16 cellular contexts compared by ENCODE assay signal in genomic region chr2:227504700-227505099, GRCh38. TPM values are rescaled to one million over a fixed set of nuclear protein-coding genes. Genes with fewer than 3 reads are reported as not detected.
A peak's percentile ranks its signal among the peaks of the same experiment; 100 is the strongest.
DNase-seq lines count a peak whose midpoint lies in the region; ATAC-seq and TF ChIP-seq lines count a peak whose summit lies in the region.
"Had no signal": no experiment of that assay in that cellular context is flagged by ENCODE, and none has a peak within 500 bp of the region (broad histone marks: within the 10 kb centered on the region; RNA-seq: fewer than 3 reads in every experiment).

No MANE protein-coding gene starts in this region.

- no peaks in the 10 kb centered on the region for H3K36me3 ChIP-seq in tibial artery

- H3K9me3 ChIP-seq in tibial artery, result no peaks in the 10 kb centered on the region

- peaks cover 47% of the 10 kb centered on the region for H3K4me1 Mint-ChIP-seq in activated T-helper 1 cell treated with anti-CD3 and anti-CD28 coated beads, Interleukin-12 subunit alpha, Interleukin-12 subunit beta, Interleukin-2, Interleukin-4 antibody, amounts not matched to agents 30 ng/mL and 10 ng/mL and 1 ng/mL, durations not matched to agents 14 hours and 24 hours and 36 hours (ENCODE audit: low read depth)
- H3K4me1 Mint-ChIP-seq in stimulated activated naive B cell treated with anti-CD40 and anti-IgM and Interleukin-4, amounts not matched to agents 10 μg/mL and 1 μg/mL and 100 μg/mL, for 72 hours, result peaks cover 37 to 70% of the 10 kb centered on the region in 2 donors

- no peaks in the 10 kb centered on the region for H3K27me3 Mint-ChIP-seq in activated T-helper 1 cell treated with anti-CD3 and anti-CD28 coated beads, Interleukin-12 subunit alpha, Interleukin-12 subunit beta, Interleukin-2, Interleukin-4 antibody, amounts not matched to agents 30 ng/mL and 10 ng/mL and 1 ng/mL, durations not matched to agents 14 hours and 24 hours and 36 hours (ENCODE audit: insufficient read depth)
- no peaks in the 10 kb centered on the region for H3K27me3 Mint-ChIP-seq in stimulated activated naive B cell treated with anti-CD40 and anti-IgM and Interleukin-4, amounts not matched to agents 10 μg/mL and 1 μg/mL and 100 μg/mL, for 72 hours

- no peaks in the 10 kb centered on the region for H3K27me3 ChIP-seq in tibial artery
- H3K27me3 ChIP-seq: BLaER1 treated with 17β-estradiol and CSF1 and Interleukin-3, amounts not matched to agents 10 nM and 100 nM had no signal

- H3K36me3 Mint-ChIP-seq in activated T-helper 1 cell treated with anti-CD3 and anti-CD28 coated beads, Interleukin-12 subunit alpha, Interleukin-12 subunit beta, Interleukin-2, Interleukin-4 antibody, amounts not matched to agents 30 ng/mL and 10 ng/mL and 1 ng/mL, durations not matched to agents 14 hours and 24 hours and 36 hours (ENCODE audit: low read depth), result peaks cover 13% of the 10 kb centered on the region
- H3K36me3 Mint-ChIP-seq in stimulated activated naive B cell treated with anti-CD40 and anti-IgM and Interleukin-4, amounts not matched to agents 10 μg/mL and 1 μg/mL and 100 μg/mL, for 72 hours, result peaks cover 31 to 66% of the 10 kb centered on the region in 2 donors

- H3K4me3 ChIP-seq in tibial artery, result no peak overlapping the region
- H3K4me3 ChIP-seq: BLaER1 treated with 17β-estradiol and CSF1 and Interleukin-3, amounts not matched to agents 10 nM and 100 nM; skin epidermis had no signal

- intact Hi-C loops in activated T-helper 1 cell treated with anti-CD3 and anti-CD28 coated beads, Interleukin-12 subunit alpha, Interleukin-12 subunit beta, Interleukin-2, Interleukin-4 antibody, amounts not matched to agents 30 ng/mL and 10 ng/mL and 1 ng/mL, durations not matched to agents 14 hours and 24 hours and 36 hours (cut with micrococcal nuclease), result no loop called here
- intact Hi-C loops in left colon (cut with DNase I, micrococcal nuclease), result no loop called here
- intact Hi-C loops in tibial artery (cut with DNase I; ENCODE audit: low total_unique reads), result no loop called here

- no peak overlapping the region for H3K4me3 Mint-ChIP-seq in activated T-helper 1 cell treated with anti-CD3 and anti-CD28 coated beads, Interleukin-12 subunit alpha, Interleukin-12 subunit beta, Interleukin-2, Interleukin-4 antibody, amounts not matched to agents 30 ng/mL and 10 ng/mL and 1 ng/mL, durations not matched to agents 14 hours and 24 hours and 36 hours
- no peak overlapping the region for H3K4me3 Mint-ChIP-seq in stimulated activated naive B cell treated with anti-CD40 and anti-IgM and Interleukin-4, amounts not matched to agents 10 μg/mL and 1 μg/mL and 100 μg/mL, for 72 hours
- H3K4me3 Mint-ChIP-seq: activated naive CD4-positive, alpha-beta T cell treated with anti-CD3 and anti-CD28 coated beads for 36 hours had no signal

- peak; percentile 39 for DNase-seq in NCI-H510A treated with DMSO at 0.1 percent for 48 hours (lab: John Stamatoyannopoulos, UW)
- no peak for DNase-seq in NCI-H510A (lab: John Stamatoyannopoulos, UW)
- no peak for DNase-seq in activated T-helper 1 cell treated with anti-CD3 and anti-CD28 coated beads, Interleukin-12 subunit alpha, Interleukin-12 subunit beta, Interleukin-2, Interleukin-4 antibody, amounts not matched to agents 30 ng/mL and 10 ng/mL and 1 ng/mL, durations not matched to agents 14 hours and 24 hours and 36 hours (ENCODE audit: low spot score)
- DNase-seq in left colon, result no peak
- no peak for DNase-seq in stimulated activated naive B cell treated with anti-CD40 and anti-IgM and Interleukin-4, amounts not matched to agents 10 μg/mL and 1 μg/mL and 100 μg/mL, for 72 hours
- DNase-seq in NCI-H2196 (lab: John Stamatoyannopoulos, UW; ENCODE audit: unreplicated experiment), result no peak
- no peak for DNase-seq in retina
- no peak for DNase-seq in tibial artery
- DNase-seq: activated CD4-positive, alpha-beta T cell treated with anti-CD3 and anti-CD28 coated beads, Interleukin-2, amount 50 U/mL, for 1 hour; activated naive CD4-positive, alpha-beta T cell treated with anti-CD3 and anti-CD28 coated beads for 36 hours; IMR-90; NCI-H2029; NCI-H446 treated with DMSO at 0.1 percent for 48 hours; stimulated activated CD4-positive, alpha-beta T cell treated with anti-CD3 and anti-CD28 coated beads, Interleukin-4, amount 100 ng/mL, for 24 hours had no signal

- H3K9me3 Mint-ChIP-seq in activated T-helper 1 cell treated with anti-CD3 and anti-CD28 coated beads, Interleukin-12 subunit alpha, Interleukin-12 subunit beta, Interleukin-2, Interleukin-4 antibody, amounts not matched to agents 30 ng/mL and 10 ng/mL and 1 ng/mL, durations not matched to agents 14 hours and 24 hours and 36 hours, result no peaks in the 10 kb centered on the region
- H3K9me3 Mint-ChIP-seq in stimulated activated naive B cell treated with anti-CD40 and anti-IgM and Interleukin-4, amounts not matched to agents 10 μg/mL and 1 μg/mL and 100 μg/mL, for 72 hours, result peaks cover 0 to 2% of the 10 kb centered on the region in 2 donors
- H3K9me3 Mint-ChIP-seq: activated naive CD4-positive, alpha-beta T cell treated with anti-CD3 and anti-CD28 coated beads for 36 hours had no signal

- H3K4me1 ChIP-seq in tibial artery, result peaks cover 0 to 53% (median 20%) of the 10 kb centered on the region in 4 donors

- H3K27ac Mint-ChIP-seq in activated T-helper 1 cell treated with anti-CD3 and anti-CD28 coated beads, Interleukin-12 subunit alpha, Interleukin-12 subunit beta, Interleukin-2, Interleukin-4 antibody, amounts not matched to agents 30 ng/mL and 10 ng/mL and 1 ng/mL, durations not matched to agents 14 hours and 24 hours and 36 hours, result peak overlapping the region; percentile 16
- peak overlapping the region; percentile 42 for H3K27ac Mint-ChIP-seq in stimulated activated naive B cell treated with anti-CD40 and anti-IgM and Interleukin-4, amounts not matched to agents 10 μg/mL and 1 μg/mL and 100 μg/mL, for 72 hours

- peak; percentile 56 for ATAC-seq in left colon
- no peak for ATAC-seq in stimulated activated naive B cell treated with anti-CD40 and anti-IgM and Interleukin-4, amounts not matched to agents 10 μg/mL and 1 μg/mL and 100 μg/mL, for 72 hours (replicated peaks)

- no peak overlapping the region for H3K27ac ChIP-seq in tibial artery
- H3K27ac ChIP-seq: BLaER1 treated with 17β-estradiol and CSF1 and Interleukin-3, amounts not matched to agents 10 nM and 100 nM; skin epidermis had no signal

- TF ChIP-seq CTCF in tibial artery (IDR thresholded peaks at IDR 0.05), result no peak

RNA-seq across cellular contexts. Expression of gene AGFG1, which starts 32.7 kb away (rescaled TPM):
- total RNA-seq in activated T-helper 1 cell treated with anti-CD3 and anti-CD28 coated beads, Interleukin-12 subunit alpha, Interleukin-12 subunit beta, Interleukin-2, Interleukin-4 antibody, amounts not matched to agents 30 ng/mL and 10 ng/mL and 1 ng/mL, durations not matched to agents 14 hours and 24 hours and 36 hours, result 239 and 252 TPM in 2 replicates
- 10 to 100 TPM; 64.6 to 77.3 TPM for total RNA-seq in left colon
